18 cellular contexts compared by ENCODE assay signal in the genomic region with DNA sequence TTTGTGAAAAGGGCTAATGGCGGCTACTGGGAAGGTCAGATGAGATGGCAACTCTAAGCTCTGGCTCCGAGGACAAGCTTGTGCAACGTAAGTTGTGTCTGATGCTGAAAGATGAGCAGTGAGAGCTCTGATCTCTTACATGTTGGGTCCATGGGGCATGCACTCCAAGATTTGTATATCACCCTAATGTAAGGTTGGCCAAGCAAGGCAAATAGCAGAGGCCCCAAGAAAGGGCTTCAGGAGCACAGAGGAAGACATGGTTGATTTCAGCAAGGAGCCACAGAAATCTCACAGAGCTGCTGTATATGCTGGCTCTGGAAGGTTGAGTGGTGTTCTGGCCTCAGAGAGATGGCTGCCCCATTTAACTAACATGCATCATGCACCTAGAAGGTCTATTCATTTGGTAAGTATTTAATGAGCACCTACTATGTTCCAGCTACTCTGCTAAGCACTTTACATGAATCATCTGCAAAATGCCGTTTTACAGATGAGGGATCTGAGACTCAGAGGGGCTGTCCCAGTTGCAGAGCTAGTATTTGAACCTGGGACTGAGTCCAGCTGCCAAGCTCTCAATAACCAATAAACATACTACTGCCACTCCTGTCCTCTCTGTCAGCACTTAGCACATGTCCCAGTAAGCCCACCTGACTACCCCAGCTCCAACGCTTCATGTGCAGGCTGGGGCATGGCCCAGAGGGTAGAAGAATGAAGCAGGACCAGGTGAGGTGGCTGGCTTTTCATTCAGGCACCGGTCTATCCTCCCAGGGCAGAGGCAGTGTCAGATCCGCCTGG. TPM values are rescaled to one million over a fixed set of nuclear protein-coding genes. Genes with fewer than 3 reads are reported as not detected.
"Had no signal": no experiment of that assay in that cellular context is flagged by ENCODE, and none has a peak within 500 bp of the region (broad histone marks: within the 10 kb centered on the region; RNA-seq: fewer than 3 reads in every experiment).

No MANE protein-coding gene starts in this region.

- H3K27me3 ChIP-seq: sigmoid colon had no signal

- H3K4me3 Mint-ChIP-seq: activated naive CD4-positive, alpha-beta T cell treated with anti-CD3 and anti-CD28 coated beads for 36 hours; activated T-helper 1 cell treated with anti-CD3 and anti-CD28 coated beads, Interleukin-12 subunit alpha, Interleukin-12 subunit beta, Interleukin-2, Interleukin-4 antibody, amounts not matched to agents 30 ng/mL and 10 ng/mL and 1 ng/mL, durations not matched to agents 14 hours and 24 hours and 36 hours; nephron; stimulated activated effector memory CD8-positive, alpha-beta T cell treated with anti-CD3 and anti-CD28 coated beads, Interleukin-12 subunit alpha, Interleukin-12 subunit beta, amount 100 ng/mL, for 72 hours; T-cell had no signal

- H3K4me1 Mint-ChIP-seq: nephron; stimulated activated effector memory CD8-positive, alpha-beta T cell treated with anti-CD3 and anti-CD28 coated beads, Interleukin-12 subunit alpha, Interleukin-12 subunit beta, amount 100 ng/mL, for 72 hours; T-cell had no signal

- H3K9me3 ChIP-seq: sigmoid colon, transverse colon had no signal

- H3K36me3 Mint-ChIP-seq: stimulated activated effector memory CD8-positive, alpha-beta T cell treated with anti-CD3 and anti-CD28 coated beads, Interleukin-12 subunit alpha, Interleukin-12 subunit beta, amount 100 ng/mL, for 72 hours; T-cell had no signal

- DNase-seq: activated CD4-positive, alpha-beta T cell treated with anti-CD3 and anti-CD28 coated beads for 1 hour; activated CD4-positive, alpha-beta T cell treated with anti-CD3 and anti-CD28 coated beads, Interleukin-2, amount 50 U/mL, for 4 hours; activated naive CD4-positive, alpha-beta T cell treated with anti-CD3 and anti-CD28 coated beads for 36 hours; hippocampal formation; left ventricle myocardium superior; mesenchymal stem cell; sigmoid colon; substantia nigra; T1000; transverse colon had no signal

- H3K4me3 ChIP-seq: sigmoid colon, SK-N-MC, transverse colon had no signal

- H3K36me3 ChIP-seq: sigmoid colon, transverse colon had no signal

- H3K4me1 ChIP-seq: sigmoid colon, transverse colon had no signal

- ATAC-seq: left ventricle myocardium superior; stimulated activated effector memory CD8-positive, alpha-beta T cell treated with anti-CD3 and anti-CD28 coated beads, Interleukin-12 subunit alpha, Interleukin-12 subunit beta, amount 100 ng/mL, for 72 hours; T-cell had no signal

- H3K9me3 Mint-ChIP-seq: activated naive CD4-positive, alpha-beta T cell treated with anti-CD3 and anti-CD28 coated beads for 36 hours; activated T-helper 1 cell treated with anti-CD3 and anti-CD28 coated beads, Interleukin-12 subunit alpha, Interleukin-12 subunit beta, Interleukin-2, Interleukin-4 antibody, amounts not matched to agents 30 ng/mL and 10 ng/mL and 1 ng/mL, durations not matched to agents 14 hours and 24 hours and 36 hours; nephron; stimulated activated effector memory CD8-positive, alpha-beta T cell treated with anti-CD3 and anti-CD28 coated beads, Interleukin-12 subunit alpha, Interleukin-12 subunit beta, amount 100 ng/mL, for 72 hours; T-cell had no signal

- H3K27ac ChIP-seq: sigmoid colon, SK-N-MC, transverse colon had no signal

- H3K27ac Mint-ChIP-seq: activated naive CD4-positive, alpha-beta T cell treated with anti-CD3 and anti-CD28 coated beads for 36 hours; activated T-helper 1 cell treated with anti-CD3 and anti-CD28 coated beads, Interleukin-12 subunit alpha, Interleukin-12 subunit beta, Interleukin-2, Interleukin-4 antibody, amounts not matched to agents 30 ng/mL and 10 ng/mL and 1 ng/mL, durations not matched to agents 14 hours and 24 hours and 36 hours; nephron; stimulated activated effector memory CD8-positive, alpha-beta T cell treated with anti-CD3 and anti-CD28 coated beads, Interleukin-12 subunit alpha, Interleukin-12 subunit beta, amount 100 ng/mL, for 72 hours; T-cell had no signal

RNA-seq across cellular contexts. Expression of a gene that starts 27.7 kb away (rescaled TPM):
- total RNA-seq: activated naive CD4-positive, alpha-beta T cell treated with anti-CD3 and anti-CD28 coated beads for 36 hours; activated T-helper 1 cell treated with anti-CD3 and anti-CD28 coated beads, Interleukin-12 subunit alpha, Interleukin-12 subunit beta, Interleukin-2, Interleukin-4 antibody, amounts not matched to agents 30 ng/mL and 10 ng/mL and 1 ng/mL, durations not matched to agents 14 hours and 24 hours and 36 hours; kidney epithelial cell; left ventricle myocardium superior; osteoblast; pulmonary artery endothelial cell; T-cell; transverse colon had no signal
